7 cellular contexts compared by ENCODE assay signal in genomic region chr17:79728169-79728907, GRCh38. TPM values are rescaled to one million over a fixed set of nuclear protein-coding genes. Genes with fewer than 3 reads are reported as not detected.
DNase-seq lines count a peak whose midpoint lies in the region; ATAC-seq, FAIRE-seq and TF ChIP-seq lines count a peak whose summit lies in the region.

No MANE protein-coding gene starts in this region.

- peak overlapping the region; percentile 96 for H2AFZ ChIP-seq in SU-DHL-6 (ENCODE audit: low read depth, low read length, severe bottlenecking)

- WGBS in transverse colon (ENCODE audit: low coverage in 1 of 2), 2 donors = 50 to 65% methylated on average over 3 to 22 of the region's 22 CpGs

- intact Hi-C loops in posterior cingulate gyrus (cut with DNase I) (no loop called here), transverse colon (cut with DNase I; ENCODE audit: low total_unique reads) (no loop called here)

- H3K79me2 ChIP-seq in SU-DHL-6 (ENCODE audit: insufficient read depth, low read length) = no peaks in the 10 kb centered on the region

- H3F3A ChIP-seq in SU-DHL-6 (ENCODE audit: insufficient read depth) = no peaks in the 10 kb centered on the region

- TF ChIP-seq POLR2A in transverse colon (IDR thresholded peaks at IDR 0.05) = no peak

- no peaks in the 10 kb centered on the region for H3K4me1 ChIP-seq in cardiac muscle cell (ENCODE audit: low read depth)
- peaks cover 0 to 8% (median 2%) of the 10 kb centered on the region in 4 donors for H3K4me1 ChIP-seq in transverse colon

- H3K27me3 ChIP-seq in SU-DHL-6 (ENCODE audit: low read length) = no peaks in the 10 kb centered on the region
- H3K27me3 ChIP-seq in cardiac muscle cell = no peaks in the 10 kb centered on the region
- H3K27me3 ChIP-seq in transverse colon = no peaks in the 10 kb centered on the region

- peaks cover 9% of the 10 kb centered on the region for H3K4me1 Mint-ChIP-seq in activated naive CD8-positive, alpha-beta T cell treated with anti-CD3 and anti-CD28 coated beads, Interleukin-2, amount 50 U/mL, for 24 hours

- FAIRE-seq in GM18507 (lab: Jason Lieb, UNC) = peak; percentile 94

- H3K27ac ChIP-seq in SU-DHL-6 (ENCODE audit: low read depth, low read length) = no peak overlapping the region
- no peak overlapping the region for H3K27ac ChIP-seq in cardiac muscle cell
- peak overlapping the region in 2 of 4 donors; percentile 31 to 46 for H3K27ac ChIP-seq in transverse colon

- TF ChIP-seq CTCF in SU-DHL-6 (IDR thresholded peaks at IDR 0.05; ENCODE audit: insufficient read depth, low read length, poor library complexity, severe bottlenecking) (no peak), cardiac muscle cell (IDR thresholded peaks at IDR 0.05; ENCODE audit: low read depth, low read length) (no peak), transverse colon (IDR thresholded peaks at IDR 0.05) (no peak)

- DNase-seq in GM18507 (ENCODE audit: extremely low spot score, insufficient read length, low read depth) = peak; percentile 88
- peak; percentile 95 for DNase-seq in NAMALWA (ENCODE audit: low spot score)
- peak; percentile 79 for DNase-seq in activated naive CD8-positive, alpha-beta T cell treated with anti-CD3 and anti-CD28 coated beads, Interleukin-2, amount 50 U/mL, for 24 hours
- DNase-seq in cardiac muscle cell (ENCODE audit: low read depth in 1 of 2, low spot score in 1 of 2) = peak; percentile 87 to 94
- DNase-seq in posterior cingulate gyrus = peak; percentile 83 to 98 (median 92)
- DNase-seq in transverse colon = peak; percentile 79

- no peaks in the 10 kb centered on the region for H3K27me3 Mint-ChIP-seq in activated naive CD8-positive, alpha-beta T cell treated with anti-CD3 and anti-CD28 coated beads, Interleukin-2, amount 50 U/mL, for 24 hours

- no peaks in the 10 kb centered on the region for H3K36me3 Mint-ChIP-seq in activated naive CD8-positive, alpha-beta T cell treated with anti-CD3 and anti-CD28 coated beads, Interleukin-2, amount 50 U/mL, for 24 hours (ENCODE audit: low read depth)

- peak; percentile 83 for ATAC-seq in activated naive CD8-positive, alpha-beta T cell treated with anti-CD3 and anti-CD28 coated beads, Interleukin-2, amount 50 U/mL, for 24 hours

- H3K4me3 Mint-ChIP-seq in activated naive CD8-positive, alpha-beta T cell treated with anti-CD3 and anti-CD28 coated beads, Interleukin-2, amount 50 U/mL, for 24 hours = peak overlapping the region; percentile 57

- H3K9me3 ChIP-seq in SU-DHL-6 (ENCODE audit: insufficient read depth, low read length) (no peaks in the 10 kb centered on the region), cardiac muscle cell (ENCODE audit: low read depth) (no peaks in the 10 kb centered on the region), transverse colon (no peaks in the 10 kb centered on the region)

- no peak for TF ChIP-seq EP300 in transverse colon (IDR thresholded peaks at IDR 0.05; ENCODE audit: low read depth)

- H3K27ac Mint-ChIP-seq in activated naive CD8-positive, alpha-beta T cell treated with anti-CD3 and anti-CD28 coated beads, Interleukin-2, amount 50 U/mL, for 24 hours = no peak overlapping the region

- no peaks in the 10 kb centered on the region for H3K9me3 Mint-ChIP-seq in activated naive CD8-positive, alpha-beta T cell treated with anti-CD3 and anti-CD28 coated beads, Interleukin-2, amount 50 U/mL, for 24 hours

- H4K20me1 ChIP-seq in SU-DHL-6 (ENCODE audit: low read depth, low read length) = no peaks in the 10 kb centered on the region

- no peak overlapping the region for H3K9ac ChIP-seq in SU-DHL-6 (ENCODE audit: low read length)

- H3K4me3 ChIP-seq in SU-DHL-6 (ENCODE audit: insufficient read depth, low read length, poor library complexity, severe bottlenecking) = no peak overlapping the region
- no peak overlapping the region for H3K4me3 ChIP-seq in cardiac muscle cell
- H3K4me3 ChIP-seq in transverse colon = peak overlapping the region; percentile 15 to 45 (median 30)

- in situ Hi-C loops in transverse colon (cut with MboI; ENCODE audit: low pct_ligation_motif_present in 1 of 4, low pct_unique_long_range_greater_than_20kb in 1 of 4, low sequenced_read_pairs in 3 of 4) = no loop called here

- no peaks in the 10 kb centered on the region for H3K9me2 ChIP-seq in SU-DHL-6 (replicated peaks; ENCODE audit: insufficient read depth, low read length)

- peak overlapping the region; percentile 38 for H3K4me2 ChIP-seq in SU-DHL-6 (ENCODE audit: low read depth, low read length, poor library complexity, severe bottlenecking)

- no peaks in the 10 kb centered on the region for H3K36me3 ChIP-seq in SU-DHL-6 (ENCODE audit: low read length)
- no peaks in the 10 kb centered on the region for H3K36me3 ChIP-seq in cardiac muscle cell
- H3K36me3 ChIP-seq in transverse colon = no peaks in the 10 kb centered on the region

RNA-seq across cellular contexts. Expression of gene ENPP7, which starts 2.4 kb away (rescaled TPM):
- not detected in 2 replicates for total RNA-seq in cardiac muscle cell
- polyA plus RNA-seq in cardiac muscle cell = not detected in 2 replicates
- under 1 TPM in 1 of 4 donors, not detected in 3; 0.16 TPM for total RNA-seq in transverse colon

RNA-seq across cellular contexts. Expression of gene CBX2, which starts 49.6 kb away (rescaled TPM):
- total RNA-seq in cardiac muscle cell (35.3 and 51.1 TPM in 2 replicates), transverse colon (under 1 TPM in 2 of 4 donors, not detected in 2; 0.27 to 0.64 TPM)
- 25.8 and 28.8 TPM in 2 replicates for polyA plus RNA-seq in cardiac muscle cell

Comparison
In these comparisons a context has a peak if more than half of its experiments do, and no peak if none do; other contexts are left out.
1. H3K4me3 ChIP-seq: peak in transverse colon (4 of 4); none in SU-DHL-6 (single experiment) and cardiac muscle cell (single experiment).
2. RNA of gene CBX2, which starts 49.6 kb away (total RNA-seq): 35.3 to 51.1 TPM in cardiac muscle cell; 0.27 to 0.64 TPM in transverse colon; every median in the first group is over 10 times any median in the second.
3. Peak in every context shown above with its lines, with median percentiles within 50 percentile points of each other: DNase-seq.